In genomic region chr3:58358092-58358491, GRCh38 we compare ENCODE assay signal across 22 cellular contexts. TPM values are rescaled to one million over a fixed set of nuclear protein-coding genes. Genes with fewer than 3 reads are reported as not detected.
DNase-seq lines count a peak whose midpoint lies in the region; ATAC-seq and TF ChIP-seq lines count a peak whose summit lies in the region.
"Had no signal": no experiment of that assay in that cellular context is flagged by ENCODE, and none has a peak within 500 bp of the region (broad histone marks: within the 10 kb centered on the region; RNA-seq: fewer than 3 reads in every experiment).

No MANE protein-coding gene starts in this region.

- no peaks in the 10 kb centered on the region for H3K9me3 Mint-ChIP-seq in activated T-helper 17 cell treated with anti-CD3 and anti-CD28 coated beads, Interleukin-2, amount 50 U/mL, for 72 hours
- no peaks in the 10 kb centered on the region for H3K9me3 Mint-ChIP-seq in stimulated activated effector memory CD8-positive, alpha-beta T cell treated with anti-CD3 and anti-CD28 coated beads, Interleukin-12 subunit alpha, Interleukin-12 subunit beta, amount 100 ng/mL, for 72 hours
- H3K9me3 Mint-ChIP-seq: CD14-positive monocyte, nephron had no signal

- WGBS in hepatocyte (ENCODE audit: low lambda C conversion rate, missing lambda C conversion rate), result 93% methylated on average over 3 of the region's 3 CpGs

- no peaks in the 10 kb centered on the region for H4K20me1 ChIP-seq in hepatocyte (ENCODE audit: insufficient read depth, poor library complexity, severe bottlenecking)

- H3K4me3 Mint-ChIP-seq in activated T-helper 17 cell treated with anti-CD3 and anti-CD28 coated beads, Interleukin-2, amount 50 U/mL, for 72 hours, result no peak overlapping the region
- no peak overlapping the region for H3K4me3 Mint-ChIP-seq in stimulated activated effector memory CD8-positive, alpha-beta T cell treated with anti-CD3 and anti-CD28 coated beads, Interleukin-12 subunit alpha, Interleukin-12 subunit beta, amount 100 ng/mL, for 72 hours
- H3K4me3 Mint-ChIP-seq in T-helper 17 cell, result no peak overlapping the region
- H3K4me3 Mint-ChIP-seq: CD14-positive monocyte, nephron had no signal

- H3K4me3 ChIP-seq in hepatocyte, result no peak overlapping the region
- H3K4me3 ChIP-seq: prostate gland, SJSA1, spleen had no signal

- H3K4me1 ChIP-seq in hepatocyte (ENCODE audit: insufficient read depth), result no peaks in the 10 kb centered on the region
- H3K4me1 ChIP-seq: prostate gland had no signal

- H3K9me2 ChIP-seq in hepatocyte (replicated peaks; ENCODE audit: insufficient read depth), result no peaks in the 10 kb centered on the region

- no peaks in the 10 kb centered on the region for H3K9me3 ChIP-seq in KOPT-K1 (ENCODE audit: insufficient read depth, low read length, poor library complexity, severe bottlenecking)
- H3K9me3 ChIP-seq in hepatocyte (ENCODE audit: low read depth), result no peaks in the 10 kb centered on the region
- H3K9me3 ChIP-seq in T-helper 17 cell (ENCODE audit: control insufficient read depth, low read length, poor library complexity, severe bottlenecking), result no peaks in the 10 kb centered on the region
- H3K9me3 ChIP-seq: prostate gland, SJSA1, spleen had no signal

- H3K27me3 ChIP-seq in hepatocyte, result no peaks in the 10 kb centered on the region
- H3K27me3 ChIP-seq: SJSA1, spleen had no signal

- H2AFZ ChIP-seq in hepatocyte, result no peak overlapping the region

- H3K4me2 ChIP-seq in hepatocyte, result no peak overlapping the region

- peak; percentile 60 for DNase-seq in activated CD8-positive, alpha-beta memory T cell treated with anti-CD3 and anti-CD28 coated beads, Interleukin-2, amount 50 U/mL, for 48 hours
- no peak for DNase-seq in activated CD8-positive, alpha-beta memory T cell treated with anti-CD3 and anti-CD28 coated beads, Interleukin-2, amount 50 U/mL, for 4 hours
- DNase-seq in stimulated activated effector memory CD8-positive, alpha-beta T cell treated with anti-CD3 and anti-CD28 coated beads, Interleukin-12 subunit alpha, Interleukin-12 subunit beta, amount 100 ng/mL, for 72 hours (ENCODE audit: low spot score in 2 of 2), result no peak
- DNase-seq in hepatocyte (ENCODE audit: low spot score) (no peak), T-helper 17 cell (no peak), nucleus accumbens (lab: John Stamatoyannopoulos, UW) (no peak)
- DNase-seq: activated gamma-delta T cell treated with Interleukin-2 at 50 U/mL for 16 hours; DMS153; foreskin fibroblast; kidney glomerular epithelial cell; NCI-H1436 treated with DMSO at 0.1 percent for 48 hours; NCI-H774; spleen; stimulated activated naive CD4-positive, alpha-beta T cell; T-helper 9 cell had no signal

- H3K36me3 ChIP-seq in KOPT-K1 (ENCODE audit: insufficient read depth, low read length) (no peaks in the 10 kb centered on the region; the same call in none of the 2 replicates), hepatocyte (replicated peaks; ENCODE audit: insufficient read depth, low read depth) (no peaks in the 10 kb centered on the region)
- H3K36me3 ChIP-seq: prostate gland, SJSA1 had no signal

- peaks cover 9% of the 10 kb centered on the region for H3K79me2 ChIP-seq in hepatocyte

- peak overlapping the region; percentile 58 for H3K27ac Mint-ChIP-seq in activated T-helper 17 cell treated with anti-CD3 and anti-CD28 coated beads, Interleukin-2, amount 50 U/mL, for 72 hours
- H3K27ac Mint-ChIP-seq in stimulated activated effector memory CD8-positive, alpha-beta T cell treated with anti-CD3 and anti-CD28 coated beads, Interleukin-12 subunit alpha, Interleukin-12 subunit beta, amount 100 ng/mL, for 72 hours, result peak overlapping the region; percentile 3
- H3K27ac Mint-ChIP-seq in T-helper 17 cell, result no peak overlapping the region
- H3K27ac Mint-ChIP-seq: nephron had no signal

- peak overlapping the region; percentile 32 for H3K27ac ChIP-seq in KOPT-K1 (ENCODE audit: low read depth, low read length, poor library complexity, severe bottlenecking)
- H3K27ac ChIP-seq in hepatocyte, result no peak overlapping the region
- H3K27ac ChIP-seq: prostate gland, SJSA1 had no signal

- TF ChIP-seq CTCF in hepatocyte (IDR thresholded peaks at IDR 0.05; ENCODE audit: poor library complexity), result no peak

- peaks cover 13% of the 10 kb centered on the region for H3K4me1 Mint-ChIP-seq in activated T-helper 17 cell treated with anti-CD3 and anti-CD28 coated beads, Interleukin-2, amount 50 U/mL, for 72 hours
- peaks cover 30% of the 10 kb centered on the region for H3K4me1 Mint-ChIP-seq in stimulated activated effector memory CD8-positive, alpha-beta T cell treated with anti-CD3 and anti-CD28 coated beads, Interleukin-12 subunit alpha, Interleukin-12 subunit beta, amount 100 ng/mL, for 72 hours
- H3K4me1 Mint-ChIP-seq in T-helper 17 cell, result peaks cover 15% of the 10 kb centered on the region
- H3K4me1 Mint-ChIP-seq: nephron had no signal

- no peaks in the 10 kb centered on the region for H3K27me3 Mint-ChIP-seq in activated T-helper 17 cell treated with anti-CD3 and anti-CD28 coated beads, Interleukin-2, amount 50 U/mL, for 72 hours
- no peaks in the 10 kb centered on the region for H3K27me3 Mint-ChIP-seq in T-helper 17 cell

- no peaks in the 10 kb centered on the region for H3K36me3 Mint-ChIP-seq in activated T-helper 17 cell treated with anti-CD3 and anti-CD28 coated beads, Interleukin-2, amount 50 U/mL, for 72 hours (ENCODE audit: low read depth)
- no peaks in the 10 kb centered on the region for H3K36me3 Mint-ChIP-seq in stimulated activated effector memory CD8-positive, alpha-beta T cell treated with anti-CD3 and anti-CD28 coated beads, Interleukin-12 subunit alpha, Interleukin-12 subunit beta, amount 100 ng/mL, for 72 hours
- H3K36me3 Mint-ChIP-seq in T-helper 17 cell (ENCODE audit: low read depth), result peaks cover 2% of the 10 kb centered on the region

- peak; percentile 81 for ATAC-seq in activated T-helper 17 cell treated with anti-CD3 and anti-CD28 coated beads, Interleukin-2, amount 50 U/mL, for 72 hours (replicated peaks)
- peak; percentile 87 for ATAC-seq in stimulated activated effector memory CD8-positive, alpha-beta T cell treated with anti-CD3 and anti-CD28 coated beads, Interleukin-12 subunit alpha, Interleukin-12 subunit beta, amount 100 ng/mL, for 72 hours
- no peak for ATAC-seq in T-helper 17 cell
- ATAC-seq: Panc1 had no signal

RNA-seq across cellular contexts. Expression of gene PXK, which starts 25.4 kb away (rescaled TPM):
- total RNA-seq in activated T-helper 17 cell treated with anti-CD3 and anti-CD28 coated beads, Interleukin-2, amount 50 U/mL, for 72 hours, result 10 to 100 TPM; 17.8 to 27.1 TPM
- total RNA-seq in hepatocyte (29.5 and 31.3 TPM in 2 replicates), T-helper 17 cell (10 to 100 TPM; 20.1 to 23.1 TPM)
- polyA plus RNA-seq in hepatocyte, result 37.8 and 38.7 TPM in 2 replicates

RNA-seq across cellular contexts. Expression of gene HTD2, which starts 51.8 kb away (rescaled TPM):
- total RNA-seq in activated T-helper 17 cell treated with anti-CD3 and anti-CD28 coated beads, Interleukin-2, amount 50 U/mL, for 72 hours, result 10 to 100 TPM; 10.0 to 15.1 TPM
- total RNA-seq in hepatocyte (4.5 and 13.0 TPM in 2 replicates), T-helper 17 cell (1 to 10 TPM; 6.9 to 7.3 TPM)
- polyA plus RNA-seq in hepatocyte, result 18.1 and 19.0 TPM in 2 replicates

RNA-seq across cellular contexts. Expression of gene RPP14, which starts 52.0 kb away (rescaled TPM):
- 10 to 100 TPM; 16.1 to 19.1 TPM for total RNA-seq in activated T-helper 17 cell treated with anti-CD3 and anti-CD28 coated beads, Interleukin-2, amount 50 U/mL, for 72 hours
- total RNA-seq in hepatocyte (18.3 and 18.5 TPM in 2 replicates), T-helper 17 cell (10 to 100 TPM; 16.4 to 19.4 TPM)
- polyA plus RNA-seq in hepatocyte, result 13.8 and 14.0 TPM in 2 replicates
